ENCODE assay signal across 10 cellular contexts in genomic region chr11:35303596-35304392, GRCh38.
DNase-seq lines count a peak whose midpoint lies in the region; ATAC-seq and TF ChIP-seq lines count a peak whose summit lies in the region.
"Had no signal": no experiment of that assay in that cellular context is flagged by ENCODE, and none has a peak within 500 bp of the region (broad histone marks: within the 10 kb centered on the region; RNA-seq: fewer than 3 reads in every experiment).

No MANE protein-coding gene starts in this region.

- no peaks in the 10 kb centered on the region for H3K9me3 Mint-ChIP-seq in activated CD4-positive, alpha-beta T cell treated with anti-CD3 and anti-CD28 coated beads for 36 hours (ENCODE audit: low read depth)
- H3K9me3 Mint-ChIP-seq in glutamatergic neuron (ENCODE audit: unreplicated experiment), result peaks cover 6% of the 10 kb centered on the region

- H3K27ac ChIP-seq in Panc1 (ENCODE audit: low read length), result peak overlapping the region; percentile 18; the same call in 1 of the 2 replicates
- peak overlapping the region; percentile 95 for H3K27ac ChIP-seq in osteoblast (ENCODE audit: low read depth, low read length)
- H3K27ac ChIP-seq: cardiac muscle cell, KMS-11 had no signal

- H3K27me3 ChIP-seq in Panc1 (ENCODE audit: control insufficient read depth, insufficient read depth, low read length) (no peaks in the 10 kb centered on the region), osteoblast (ENCODE audit: insufficient read depth, low read length) (no peaks in the 10 kb centered on the region)
- H3K27me3 ChIP-seq: cardiac muscle cell had no signal

- POLR2A ChIA-PET in Panc1 (lab: Charles Lee), result no interaction called here
- POLR2A ChIA-PET in activated CD4-positive, alpha-beta T cell treated with anti-CD3 and anti-CD28 coated beads for 36 hours (lab: Charles Lee), result interaction anchor here (0.6 kb wide), 1 partner anchor 85 kb away, joined by 3 read pairs; no protein-coding TSS in a partner anchor

- H3K27ac Mint-ChIP-seq in activated CD4-positive, alpha-beta T cell treated with anti-CD3 and anti-CD28 coated beads for 36 hours, result no peak overlapping the region
- H3K27ac Mint-ChIP-seq in glutamatergic neuron (ENCODE audit: unreplicated experiment), result no peak overlapping the region

- no peak overlapping the region for H3K4me3 Mint-ChIP-seq in activated CD4-positive, alpha-beta T cell treated with anti-CD3 and anti-CD28 coated beads for 36 hours
- H3K4me3 Mint-ChIP-seq in glutamatergic neuron (ENCODE audit: unreplicated experiment), result no peak overlapping the region

- H3K9me3 ChIP-seq in Panc1 (ENCODE audit: control insufficient read depth, insufficient read depth, low read depth, low read length), result no peaks in the 10 kb centered on the region
- H3K9me3 ChIP-seq in osteoblast (ENCODE audit: low read depth, low read length), result no peaks in the 10 kb centered on the region

- no peaks in the 10 kb centered on the region for H3K36me3 Mint-ChIP-seq in activated CD4-positive, alpha-beta T cell treated with anti-CD3 and anti-CD28 coated beads for 36 hours (ENCODE audit: low read depth)
- peaks cover under 1% of the 10 kb centered on the region for H3K36me3 Mint-ChIP-seq in glutamatergic neuron (ENCODE audit: unreplicated experiment)

- intact Hi-C loops in Panc1 (cut with micrococcal nuclease; ENCODE audit: unreplicated experiment), result no loop called here
- intact Hi-C loops in activated CD4-positive, alpha-beta T cell treated with anti-CD3 and anti-CD28 coated beads for 36 hours (cut with DNase I, micrococcal nuclease), result loop anchor here in 1 of 2 experiments (2.0 kb wide), 1 partner anchor 377 kb away; no protein-coding TSS in a partner anchor

- H2AFZ ChIP-seq in osteoblast (ENCODE audit: low read length), result peak overlapping the region; percentile 39

- H3K27me3 Mint-ChIP-seq in activated CD4-positive, alpha-beta T cell treated with anti-CD3 and anti-CD28 coated beads for 36 hours, result no peaks in the 10 kb centered on the region
- peaks cover 3% of the 10 kb centered on the region for H3K27me3 Mint-ChIP-seq in glutamatergic neuron (ENCODE audit: unreplicated experiment)

- no TSS peak for BruUV-seq in Panc1 (replicated peaks; lab: Mats Ljungman, UMichigan)

- H3K4me3 ChIP-seq in Panc1 (ENCODE audit: low read depth in 2 of 2, low read length in 2 of 2) (no peak overlapping the region), osteoblast (ENCODE audit: insufficient read depth, low read length) (no peak overlapping the region)
- H3K4me3 ChIP-seq: cardiac muscle cell had no signal

- no peaks in the 10 kb centered on the region for H3K36me3 ChIP-seq in Panc1 (ENCODE audit: control insufficient read depth, insufficient read depth, low read length)
- no peaks in the 10 kb centered on the region for H3K36me3 ChIP-seq in osteoblast (ENCODE audit: insufficient read depth, low read length)
- H3K36me3 ChIP-seq: cardiac muscle cell had no signal

- peak overlapping the region; percentile 32 for H3K4me2 ChIP-seq in osteoblast (ENCODE audit: insufficient read depth, low read length)
- H3K4me2 ChIP-seq: KMS-11 had no signal

- TF ChIP-seq CTCF in Panc1 (IDR thresholded peaks at IDR 0.05) (no peak), osteoblast (IDR thresholded peaks at IDR 0.05; ENCODE audit: extremely low read depth, low read depth, low read length) (no peak), glutamatergic neuron (IDR thresholded peaks at IDR 0.05; ENCODE audit: partially characterized antibody, unreplicated experiment) (no peak)

- DNase-seq in AML-193 (lab: John Stamatoyannopoulos, UW), result peak; percentile 59 to 79
- no peak for DNase-seq in Panc1 (ENCODE audit: low read depth, low spot score)
- peak; percentile 98 for DNase-seq in fibroblast of gingiva (ENCODE audit: low read depth)
- peak; percentile 68 for DNase-seq in osteoblast (ENCODE audit: insufficient read length, low spot score, missing footprints)
- no peak for DNase-seq in NCI-H510A (lab: John Stamatoyannopoulos, UW)
- no peak for DNase-seq in activated CD4-positive, alpha-beta T cell treated with anti-CD3 and anti-CD28 coated beads for 36 hours
- no peak for DNase-seq in glutamatergic neuron

- peaks cover 5% of the 10 kb centered on the region; the same call in 1 of the 2 replicates for H3K4me1 ChIP-seq in Panc1 (ENCODE audit: control insufficient read depth, insufficient read depth, low read length)
- peaks cover 25% of the 10 kb centered on the region for H3K4me1 ChIP-seq in osteoblast (ENCODE audit: insufficient read depth, low read length)

- no peaks in the 10 kb centered on the region for H4K20me1 ChIP-seq in osteoblast (ENCODE audit: insufficient read depth, low read length)

- in situ Hi-C loops in Panc1 (cut with HindIII; ENCODE audit: low pct_unique_long_range_greater_than_20kb, low sequenced_read_pairs), result no loop called here

- ATAC-seq in Panc1 (no peak), GM18867 (IDR thresholded peaks at IDR 0.05; ENCODE audit: unreplicated experiment) (no peak)
- no peak for ATAC-seq in activated CD4-positive, alpha-beta T cell treated with anti-CD3 and anti-CD28 coated beads for 36 hours

- peaks cover 20% of the 10 kb centered on the region for H3K4me1 Mint-ChIP-seq in activated CD4-positive, alpha-beta T cell treated with anti-CD3 and anti-CD28 coated beads for 36 hours
- H3K4me1 Mint-ChIP-seq in glutamatergic neuron (ENCODE audit: low read depth, unreplicated experiment), result peaks cover 7% of the 10 kb centered on the region

- CTCF ChIA-PET in Panc1 (lab: Charles Lee), result no interaction called here
- CTCF ChIA-PET in activated CD4-positive, alpha-beta T cell treated with anti-CD3 and anti-CD28 coated beads for 36 hours (lab: Charles Lee), result interaction anchor here (0.8 to 0.9 kb wide), 4 partner anchors 57 to 460 kb away, joined by 3 read pairs; no protein-coding TSS in a partner anchor

- H3K79me2 ChIP-seq in osteoblast (ENCODE audit: insufficient read depth, low read length), result no peaks in the 10 kb centered on the region

Comparison
In these comparisons a context has a peak if more than half of its experiments do, and no peak if none do; other contexts are left out.
1. DNase-seq: peak in AML-193 (2 of 2), fibroblast of gingiva (single experiment) and osteoblast (single experiment); none in Panc1 (single experiment), NCI-H510A (single experiment), activated CD4-positive, alpha-beta T cell treated with anti-CD3 and anti-CD28 coated beads for 36 hours (single experiment) and glutamatergic neuron (single experiment).